In genomic region chr19:45470147-45471081, GRCh38 we compare ENCODE assay signal across 1 cellular context.
TF ChIP-seq lines count a peak whose summit lies in the region.

No MANE protein-coding gene starts in this region.

TF ChIP-seq in HepG2, 621 proteins besides CTCF, POLR2A, EP300 and RAD21:
- TF ChIP-seq ZNF225 (CRISPR knock-in tag; IDR thresholded peaks at IDR 0.05), result no peak
- no peak for TF ChIP-seq ZMAT3 (CRISPR knock-in tag; conservative IDR thresholded peaks at IDR 0.05)
- TF ChIP-seq ZNF124 (CRISPR knock-in tag; IDR thresholded peaks at IDR 0.05), result no peak
- TF ChIP-seq, protein P1, sequence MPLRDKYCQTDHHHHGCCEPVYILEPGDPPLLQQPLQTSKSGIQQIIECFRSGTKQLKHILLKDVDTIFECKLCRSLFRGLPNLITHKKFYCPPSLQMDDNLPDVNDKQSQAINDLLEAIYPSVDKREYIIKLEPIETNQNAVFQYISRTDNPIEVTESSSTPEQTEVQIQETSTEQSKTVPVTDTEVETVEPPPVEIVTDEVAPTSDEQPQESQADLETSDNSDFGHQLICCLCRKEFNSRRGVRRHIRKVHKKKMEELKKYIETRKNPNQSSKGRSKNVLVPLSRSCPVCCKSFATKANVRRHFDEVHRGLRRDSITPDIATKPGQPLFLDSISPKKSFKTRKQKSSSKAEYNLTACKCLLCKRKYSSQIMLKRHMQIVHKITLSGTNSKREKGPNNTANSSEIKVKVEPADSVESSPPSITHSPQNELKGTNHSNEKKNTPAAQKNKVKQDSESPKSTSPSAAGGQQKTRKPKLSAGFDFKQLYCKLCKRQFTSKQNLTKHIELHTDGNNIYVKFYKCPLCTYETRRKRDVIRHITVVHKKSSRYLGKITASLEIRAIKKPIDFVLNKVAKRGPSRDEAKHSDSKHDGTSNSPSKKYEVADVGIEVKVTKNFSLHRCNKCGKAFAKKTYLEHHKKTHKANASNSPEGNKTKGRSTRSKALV (CRISPR knock-in tag; IDR thresholded peaks at IDR 0.05), result no peak
- no peak for TF ChIP-seq SMAD3 (CRISPR knock-in tag; IDR thresholded peaks at IDR 0.05)
- TF ChIP-seq BRD4 (CRISPR knock-in tag; IDR thresholded peaks at IDR 0.05), result no peak
- TF ChIP-seq ATF7 (IDR thresholded peaks at IDR 0.05), result no peak
- 0 out of 2 replicates have a peak, but pooled peaks have one; percentile 33 for TF ChIP-seq ATF7 (CRISPR knock-in tag; IDR thresholded peaks at IDR 0.05)
- TF ChIP-seq SALL2 (CRISPR knock-in tag; IDR thresholded peaks at IDR 0.05), result no peak
